16 cellular contexts compared by ENCODE assay signal in the genomic region with DNA sequence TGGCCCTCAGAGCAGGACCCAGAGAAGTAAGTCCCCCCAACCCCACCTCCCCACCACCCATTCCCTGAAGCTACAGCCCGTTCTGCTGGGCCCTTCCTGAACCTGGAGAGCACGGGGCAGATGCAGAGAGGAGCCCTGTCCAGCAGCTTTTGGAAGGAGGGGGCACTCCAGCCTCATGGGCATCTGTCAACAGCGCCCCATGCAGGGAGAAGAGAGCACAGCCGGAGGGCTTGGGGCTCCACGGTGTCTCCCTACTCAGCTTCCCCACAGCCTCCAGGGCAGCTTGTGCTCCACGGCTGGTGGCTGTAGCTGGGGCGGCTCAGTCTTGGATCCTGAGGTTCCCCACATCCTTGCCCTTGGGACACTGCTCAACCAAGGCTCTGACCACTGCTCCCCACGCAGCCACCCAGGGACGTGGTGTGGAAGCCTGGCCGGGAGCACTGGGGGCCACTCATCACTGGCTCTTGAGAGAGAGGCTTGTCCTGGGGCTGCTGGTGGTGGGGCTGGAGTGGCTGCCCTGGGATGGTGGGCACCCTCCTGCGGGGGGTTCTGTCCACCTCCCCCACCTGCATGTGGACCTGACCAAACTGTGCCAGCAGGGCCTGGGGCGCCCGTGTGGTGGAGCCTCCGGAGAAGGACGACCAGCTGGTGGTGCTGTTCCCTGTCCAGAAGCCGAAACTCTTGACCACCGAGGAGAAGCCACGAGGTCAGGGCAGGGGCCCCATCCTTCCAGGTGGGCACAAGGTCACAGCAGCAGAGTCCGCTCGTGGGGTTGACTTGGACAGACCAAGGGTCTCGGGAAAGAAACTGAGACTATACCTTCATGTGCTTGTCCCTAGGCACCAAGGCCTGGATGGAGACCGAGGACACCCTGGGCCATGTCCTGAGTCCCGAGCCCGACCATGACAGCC. TPM values are rescaled to one million over a fixed set of nuclear protein-coding genes. Genes with fewer than 3 reads are reported as not detected.
DNase-seq lines count a peak whose midpoint lies in the region; ATAC-seq, FAIRE-seq and TF ChIP-seq lines count a peak whose summit lies in the region.
"Had no signal": no experiment of that assay in that cellular context is flagged by ENCODE, and none has a peak within 500 bp of the region (broad histone marks: within the 10 kb centered on the region; RNA-seq: fewer than 3 reads in every experiment).

No MANE protein-coding gene starts in this region.

- no peaks in the 10 kb centered on the region for H3K36me3 Mint-ChIP-seq in chondrocyte (ENCODE audit: low read depth)

- no peak overlapping the region for H2AFZ ChIP-seq in mammary epithelial cell (ENCODE audit: low read depth, low read length)

- no peak for TF ChIP-seq RAD21 in A549 (conservative IDR thresholded peaks at IDR 0.05 in 1 of 2, IDR thresholded peaks at IDR 0.05 in 1 of 2)

- peaks cover 5% of the 10 kb centered on the region; the same call in 1 of the 3 replicates for H3K4me1 ChIP-seq in A549
- H3K4me1 ChIP-seq in ovary (ENCODE audit: insufficient read depth), result peaks cover 1% of the 10 kb centered on the region
- peaks cover 4% of the 10 kb centered on the region for H3K4me1 ChIP-seq in mammary epithelial cell (ENCODE audit: insufficient read depth, low read length)

- BruUV-seq in mammary epithelial cell (replicated peaks; lab: Mats Ljungman, UMichigan), result no TSS peak

- H3K4me3 Mint-ChIP-seq in chondrocyte (ENCODE audit: unreplicated experiment), result no peak overlapping the region
- H3K4me3 Mint-ChIP-seq: T-helper 1 cell treated with Interleukin-12 subunit alpha and Interleukin-12 subunit beta and Interleukin-4 antibody, amounts not matched to agents 30 μg/mL and 1 μg/mL, for 36 hours had no signal

- H3K9me3 ChIP-seq in A549, result no peaks in the 10 kb centered on the region
- no peaks in the 10 kb centered on the region for H3K9me3 ChIP-seq in ovary
- no peaks in the 10 kb centered on the region for H3K9me3 ChIP-seq in mammary epithelial cell (replicated peaks; ENCODE audit: insufficient read depth, low read length)
- H3K9me3 ChIP-seq: right lobe of liver had no signal

- ATAC-seq in A549, result peak; percentile 4 to 38; a peak in 4 of 6 replicates

- peaks cover 4% of the 10 kb centered on the region for H3K27me3 Mint-ChIP-seq in chondrocyte (ENCODE audit: low read depth)

- TF ChIP-seq EP300 in A549 (IDR thresholded peaks at IDR 0.05), result no peak
- TF ChIP-seq EP300 in ovary (IDR thresholded peaks at IDR 0.05), result no peak

- no peak overlapping the region for H3K27ac Mint-ChIP-seq in chondrocyte (ENCODE audit: unreplicated experiment)
- H3K27ac Mint-ChIP-seq: T-helper 1 cell treated with Interleukin-12 subunit alpha and Interleukin-12 subunit beta and Interleukin-4 antibody, amounts not matched to agents 30 μg/mL and 1 μg/mL, for 36 hours had no signal

- H3K9me3 Mint-ChIP-seq in chondrocyte (ENCODE audit: low read depth), result no peaks in the 10 kb centered on the region
- H3K9me3 Mint-ChIP-seq: T-helper 1 cell treated with Interleukin-12 subunit alpha and Interleukin-12 subunit beta and Interleukin-4 antibody, amounts not matched to agents 30 μg/mL and 1 μg/mL, for 36 hours had no signal

- in situ Hi-C loops in mammary epithelial cell (cut with MboI; ENCODE audit: low sequenced_read_pairs in 2 of 2), result no loop called here

- DNase-seq in A549 (ENCODE audit: low read depth in 1 of 2, low spot score in 1 of 2), result no peak
- peak; percentile 83 for DNase-seq in H7
- no peak for DNase-seq in chondrocyte (ENCODE audit: low spot score)
- no peak for DNase-seq in ovary
- DNase-seq in UCSD-AML1 (lab: John Stamatoyannopoulos, UW; ENCODE audit: unreplicated experiment), result no peak
- DNase-seq in mammary epithelial cell, result no peak
- DNase-seq: activated CD4-positive, CD25-positive, alpha-beta regulatory T cell; cortex of kidney; GDM1; NCI-H1048; stimulated activated CD4-positive, alpha-beta T cell treated with anti-CD3 and anti-CD28 coated beads, Interleukin-2, amount 100 ng/mL, for 24 hours had no signal

- POLR2A ChIA-PET in A549 (lab: Yijun Ruan, JAX), result no interaction called here

- no peak overlapping the region for H3K4me3 ChIP-seq in A549
- H3K4me3 ChIP-seq in H7 (ENCODE audit: insufficient read depth, low read depth, low read length), result no peak overlapping the region
- no peak overlapping the region for H3K4me3 ChIP-seq in ovary
- H3K4me3 ChIP-seq in mammary epithelial cell (replicated peaks in 1 of 3; ENCODE audit: insufficient read depth in 1 of 3, low read depth in 2 of 3, low read length in 3 of 3), result no peak overlapping the region
- H3K4me3 ChIP-seq: right lobe of liver had no signal

- intact Hi-C loops in ovary (cut with DNase I) (no loop called here), mammary epithelial cell (cut with micrococcal nuclease) (no loop called here)

- H3K27me3 ChIP-seq in H7 (ENCODE audit: control insufficient read depth, insufficient read depth, low read length) (no peaks in the 10 kb centered on the region; the same call in 1 of the 2 replicates), ovary (no peaks in the 10 kb centered on the region), mammary epithelial cell (ENCODE audit: insufficient read depth, low read length) (no peaks in the 10 kb centered on the region)
- H3K27me3 ChIP-seq: right lobe of liver had no signal

- H3K79me2 ChIP-seq in mammary epithelial cell (ENCODE audit: insufficient read depth, low read length), result no peaks in the 10 kb centered on the region

- no peak for TF ChIP-seq POLR2A in A549 (IDR thresholded peaks at IDR 0.05; ENCODE audit: low read length)
- no peak for TF ChIP-seq POLR2A in ovary (IDR thresholded peaks at IDR 0.05)

- no peak for TF ChIP-seq CTCF in A549 (IDR thresholded peaks at IDR 0.05)
- peak; percentile 8 for TF ChIP-seq CTCF in chondrocyte (IDR thresholded peaks at IDR 0.05)
- TF ChIP-seq CTCF in ovary (IDR thresholded peaks at IDR 0.05), result no peak
- no peak for TF ChIP-seq CTCF in mammary epithelial cell (conservative IDR thresholded peaks at IDR 0.05 in 1 of 2, IDR thresholded peaks at IDR 0.05 in 1 of 2; ENCODE audit: extremely low read depth in 1 of 2, insufficient read depth in 1 of 2, low read depth in 1 of 2, low read length in 2 of 2)

- FAIRE-seq in A549 (lab: Jason Lieb, UNC), result no peak
- FAIRE-seq: islet of Langerhans had no signal

- 66% methylated on average over 15 of the region's 24 CpGs for WGBS in A549 (ENCODE audit: missing lambda C conversion rate)
- 53 to 63% (median 60%) methylated on average over 18 to 24 of the region's 24 CpGs for WGBS in ovary, 3 donors
- 95% methylated on average over 11 of the region's 24 CpGs for WGBS in mammary epithelial cell (ENCODE audit: low coverage, missing lambda C conversion rate)

- no peak overlapping the region for H3K4me2 ChIP-seq in A549
- no peak overlapping the region for H3K4me2 ChIP-seq in mammary epithelial cell (ENCODE audit: insufficient read depth, low read depth, low read length)

- H3K27ac ChIP-seq in A549 (no peak overlapping the region), ovary (no peak overlapping the region), mammary epithelial cell (ENCODE audit: insufficient read depth, low read depth, low read length) (no peak overlapping the region)
- H3K27ac ChIP-seq: epithelial cell of prostate had no signal

- no peaks in the 10 kb centered on the region for H3K4me1 Mint-ChIP-seq in chondrocyte (ENCODE audit: low read depth)

- no peak overlapping the region for H3K9ac ChIP-seq in mammary epithelial cell (ENCODE audit: insufficient read depth, low read length)

- dilution Hi-C loops in mammary epithelial cell (cut with HindIII; ENCODE audit: low sequenced_read_pairs), result no loop called here

- H3K36me3 ChIP-seq in H7 (replicated peaks; ENCODE audit: control insufficient read depth, insufficient read depth, low read length), result peaks cover 4% of the 10 kb centered on the region
- no peaks in the 10 kb centered on the region for H3K36me3 ChIP-seq in ovary
- H3K36me3 ChIP-seq in mammary epithelial cell (ENCODE audit: insufficient read depth, low read length), result no peaks in the 10 kb centered on the region

- no peaks in the 10 kb centered on the region for H4K20me1 ChIP-seq in mammary epithelial cell (ENCODE audit: insufficient read depth, low read length)

- CTCF ChIA-PET in A549 (lab: Yijun Ruan, JAX) (interaction anchor here (1.0 to 2.6 kb wide), 7 partner anchors 13 to 43 kb away, joined by 3 to 15 read pairs (median 3); no protein-coding TSS in a partner anchor), mammary epithelial cell (lab: Charles Lee; ENCODE audit: low non-redundant PET) (no interaction called here)

RNA-seq across cellular contexts. Expression of a gene that starts 4.5 kb away (rescaled TPM):
- polyA plus RNA-seq in A549 (2011; rRNA removed), result 0.13 TPM in 1 of 2 replicates, not detected in the other
- polyA plus RNA-seq in A549 (2012; cell fraction: cytosol; rRNA removed), result not detected in 2 replicates
- not detected in 2 replicates for polyA plus RNA-seq in A549 (2012; cell fraction: nucleus; rRNA removed)
- polyA plus RNA-seq in A549 (2017; fragmentation: RNase III; extraction: RNeasy Plus Mini Kit Qiagen cat#74134 plus additional on column Dnase treatment), result not detected in 3 replicates
- polyA minus RNA-seq in A549 (2011; rRNA and poly(A)+ RNA removed), result not detected in 2 replicates
- total RNA-seq in H7 (2014; rRNA removed; shearing (Covaris generic)), result not detected in 2 replicates
- not detected in 3 replicates for total RNA-seq in chondrocyte
- 1 to 10 TPM in 1 of 7 donors, not detected in 6; 2.0 TPM for total RNA-seq in ovary
- polyA plus RNA-seq in ovary, result not detected
- total RNA-seq in mammary epithelial cell, result not detected
- polyA plus RNA-seq in mammary epithelial cell, result not detected
- polyA minus RNA-seq in mammary epithelial cell, result not detected
- polyA plus RNA-seq: neural cell had no signal

RNA-seq across cellular contexts. Expression of a gene that starts 6.2 kb away (rescaled TPM):
- 7.6 and 8.1 TPM in 2 replicates for polyA plus RNA-seq in A549 (2011; rRNA removed)
- 17.8 and 19.7 TPM in 2 replicates for polyA plus RNA-seq in A549 (2012; cell fraction: cytosol; rRNA removed)
- 11.7 and 11.9 TPM in 2 replicates for polyA plus RNA-seq in A549 (2012; cell fraction: nucleus; rRNA removed)
- polyA plus RNA-seq in A549 (2017; fragmentation: RNase III; extraction: RNeasy Plus Mini Kit Qiagen cat#74134 plus additional on column Dnase treatment), result 6.5 to 8.7 TPM (median 6.8 TPM) in 3 replicates
- polyA minus RNA-seq in A549 (2011; rRNA and poly(A)+ RNA removed), result 2.0 and 2.8 TPM in 2 replicates
- total RNA-seq in H7 (2014; rRNA removed; shearing (Covaris generic)), result 27.2 and 50.5 TPM in 2 replicates
- total RNA-seq in chondrocyte, result 29.9 to 34.4 TPM (median 32.2 TPM) in 3 replicates
- total RNA-seq in ovary, result 10 to 100 TPM in 6 of 7 donors, 1 to 10 TPM in 1; 9.2 to 26.3 (median 17.1) TPM
- 10 to 100 TPM in 1 of 2 donors, 1 to 10 TPM in 1; 1.2 to 14.8 TPM for polyA plus RNA-seq in ovary
- total RNA-seq in mammary epithelial cell, result 10 to 100 TPM; 15.4 to 17.5 TPM
- polyA plus RNA-seq in mammary epithelial cell, result 19.0 TPM
- polyA minus RNA-seq in mammary epithelial cell, result 1.5 TPM
- polyA plus RNA-seq: neural cell had no signal

RNA-seq across cellular contexts. Expression of a gene that starts 15.0 kb away (rescaled TPM):
- polyA plus RNA-seq in A549 (2011; rRNA removed) (0.28 and 0.30 TPM in 2 replicates), A549 (2017; fragmentation: RNase III; extraction: RNeasy Plus Mini Kit Qiagen cat#74134 plus additional on column Dnase treatment) (0.63 to 0.89 TPM (median 0.73 TPM) in 3 replicates), ovary (not detected), mammary epithelial cell (not detected)
- 0.46 and 0.88 TPM in 2 replicates for polyA plus RNA-seq in A549 (2012; cell fraction: cytosol; rRNA removed)
- polyA plus RNA-seq in A549 (2012; cell fraction: nucleus; rRNA removed), result 1.0 and 1.3 TPM in 2 replicates
- polyA minus RNA-seq in A549 (2011; rRNA and poly(A)+ RNA removed), result 0.34 and 0.62 TPM in 2 replicates
- total RNA-seq in H7 (2014; rRNA removed; shearing (Covaris generic)), result 2.2 TPM in 1 of 2 replicates, not detected in the other
- total RNA-seq in chondrocyte (7.3 to 13.5 TPM (median 8.9 TPM) in 3 replicates), ovary (under 1 TPM in 1 of 7 donors, not detected in 6; 0.69 TPM), mammary epithelial cell (not detected)
- not detected for polyA minus RNA-seq in mammary epithelial cell
- total RNA-seq: right lobe of liver had no signal

RNA-seq across cellular contexts. Expression of a gene that starts 21.5 kb away (rescaled TPM):
- polyA plus RNA-seq in A549 (2011; rRNA removed) (54.6 and 66.7 TPM in 2 replicates), A549 (2017; fragmentation: RNase III; extraction: RNeasy Plus Mini Kit Qiagen cat#74134 plus additional on column Dnase treatment) (132 to 138 TPM (median 133 TPM) in 3 replicates), ovary (100 to 1,000 TPM in 1 of 2 donors, 10 to 100 TPM in 1; 68.9 to 102 TPM), mammary epithelial cell (64.8 TPM)
- 97.0 and 107 TPM in 2 replicates for polyA plus RNA-seq in A549 (2012; cell fraction: cytosol; rRNA removed)
- polyA plus RNA-seq in A549 (2012; cell fraction: nucleus; rRNA removed), result 61.5 and 73.9 TPM in 2 replicates
- polyA minus RNA-seq in A549 (2011; rRNA and poly(A)+ RNA removed), result 49.8 and 54.5 TPM in 2 replicates
- 88.2 and 108 TPM in 2 replicates for total RNA-seq in H7 (2014; rRNA removed; shearing (Covaris generic))
- total RNA-seq in chondrocyte (57.6 to 67.8 TPM (median 58.9 TPM) in 3 replicates), ovary (10 to 100 TPM; 27.2 to 74.4 (median 66.4) TPM), mammary epithelial cell (10 to 100 TPM; 46.5 to 72.0 TPM)
- polyA minus RNA-seq in mammary epithelial cell, result 54.3 TPM

RNA-seq across cellular contexts. Expression of a gene that starts 27.4 kb away (rescaled TPM):
- polyA plus RNA-seq in A549 (2011; rRNA removed), result 1.6 and 1.8 TPM in 2 replicates
- 1.7 and 2.1 TPM in 2 replicates for polyA plus RNA-seq in A549 (2012; cell fraction: cytosol; rRNA removed)
- 3.3 and 3.6 TPM in 2 replicates for polyA plus RNA-seq in A549 (2012; cell fraction: nucleus; rRNA removed)
- 1.8 to 2.8 TPM (median 2.3 TPM) in 3 replicates for polyA plus RNA-seq in A549 (2017; fragmentation: RNase III; extraction: RNeasy Plus Mini Kit Qiagen cat#74134 plus additional on column Dnase treatment)
- 1.3 and 1.4 TPM in 2 replicates for polyA minus RNA-seq in A549 (2011; rRNA and poly(A)+ RNA removed)
- total RNA-seq in H7 (2014; rRNA removed; shearing (Covaris generic)), result 1.3 and 4.1 TPM in 2 replicates
- 5.9 to 7.6 TPM (median 6.3 TPM) in 3 replicates for total RNA-seq in chondrocyte
- 10 to 100 TPM in 3 of 7 donors, 1 to 10 TPM in 4; 6.3 to 11.4 (median 9.2) TPM for total RNA-seq in ovary
- 1 to 10 TPM; 2.1 to 7.8 TPM for polyA plus RNA-seq in ovary
- 1 to 10 TPM; 7.0 to 7.2 TPM for total RNA-seq in mammary epithelial cell
- polyA plus RNA-seq in mammary epithelial cell, result 2.4 TPM
- 2.1 TPM for polyA minus RNA-seq in mammary epithelial cell
